22 cellular contexts compared by ENCODE assay signal in genomic region chr20:59696476-59696875, GRCh38.
"Had no signal": no experiment of that assay in that cellular context is flagged by ENCODE, and none has a peak within 500 bp of the region (broad histone marks: within the 10 kb centered on the region; RNA-seq: fewer than 3 reads in every experiment).

No MANE protein-coding gene starts in this region.

- ATAC-seq: activated T-cell treated with anti-CD3 and anti-CD28 coated beads, Interleukin-2, amount 50 U/mL, for 72 hours; left colon; naive thymus-derived CD4-positive, alpha-beta T cell; psoas muscle; right cardiac atrium; stimulated activated naive CD8-positive, alpha-beta T cell treated with anti-CD3 and anti-CD28 coated beads, Interleukin-15, Interleukin-2, amounts not matched to agents 100 U/mL and 50 U/mL, for 24 hours had no signal

- H3K4me1 ChIP-seq: colonic mucosa, esophagus muscularis mucosa, psoas muscle, transverse colon, vagina had no signal

- H3K4me3 ChIP-seq: colonic mucosa, esophagus muscularis mucosa, psoas muscle, transverse colon, vagina had no signal

- H3K4me1 Mint-ChIP-seq: activated naive CD8-positive, alpha-beta T cell treated with anti-CD3 and anti-CD28 coated beads, Interleukin-2, amount 10 ng/mL, durations not matched to agents 7 days and 5 days; brain; naive thymus-derived CD4-positive, alpha-beta T cell had no signal

- H3K27ac ChIP-seq: colonic mucosa, esophagus muscularis mucosa, psoas muscle, transverse colon, vagina, WERI-Rb-1 had no signal

- H3K36me3 Mint-ChIP-seq: activated naive CD8-positive, alpha-beta T cell treated with anti-CD3 and anti-CD28 coated beads, Interleukin-2, amount 10 ng/mL, durations not matched to agents 7 days and 5 days; brain; naive thymus-derived CD4-positive, alpha-beta T cell had no signal

- H3K27me3 ChIP-seq: colonic mucosa, vagina had no signal

- H3K27ac Mint-ChIP-seq: activated naive CD4-positive, alpha-beta T cell treated with anti-CD3 and anti-CD28 coated beads for 36 hours; activated naive CD8-positive, alpha-beta T cell treated with anti-CD3 and anti-CD28 coated beads, Interleukin-2, amount 10 ng/mL, durations not matched to agents 7 days and 5 days; activated T-cell treated with anti-CD3 and anti-CD28 coated beads, Interleukin-2, amount 50 U/mL, for 72 hours; naive thymus-derived CD4-positive, alpha-beta T cell had no signal

- H3K4me3 Mint-ChIP-seq: activated naive CD4-positive, alpha-beta T cell treated with anti-CD3 and anti-CD28 coated beads for 36 hours; activated naive CD8-positive, alpha-beta T cell treated with anti-CD3 and anti-CD28 coated beads, Interleukin-2, amount 10 ng/mL, durations not matched to agents 7 days and 5 days; activated T-cell treated with anti-CD3 and anti-CD28 coated beads, Interleukin-2, amount 50 U/mL, for 72 hours; brain; naive thymus-derived CD4-positive, alpha-beta T cell; neural crest cell had no signal

- H3K9me3 ChIP-seq: colonic mucosa, esophagus muscularis mucosa, psoas muscle, transverse colon, vagina had no signal

- H3K9me3 Mint-ChIP-seq: activated naive CD4-positive, alpha-beta T cell treated with anti-CD3 and anti-CD28 coated beads for 36 hours; activated naive CD8-positive, alpha-beta T cell treated with anti-CD3 and anti-CD28 coated beads, Interleukin-2, amount 10 ng/mL, durations not matched to agents 7 days and 5 days; activated T-cell treated with anti-CD3 and anti-CD28 coated beads, Interleukin-2, amount 50 U/mL, for 72 hours; brain; neural crest cell had no signal

- DNase-seq: activated CD4-positive, alpha-beta T cell treated with anti-CD3 and anti-CD28 coated beads for 1 hour; activated CD8-positive, alpha-beta memory T cell treated with anti-CD3 and anti-CD28 coated beads, Interleukin-2, amount 50 U/mL, for 48 hours; activated effector memory CD4-positive, alpha-beta T cell treated with Interleukin-2 at 50 U/mL for 16 hours; activated naive CD4-positive, alpha-beta T cell treated with anti-CD3 and anti-CD28 coated beads for 36 hours; activated naive CD8-positive, alpha-beta T cell treated with anti-CD3 and anti-CD28 coated beads, Interleukin-2, amount 10 ng/mL, durations not matched to agents 7 days and 5 days; activated T-cell treated with anti-CD3 and anti-CD28 coated beads, Interleukin-2, amount 50 U/mL, for 72 hours; amniotic stem cell; colonic mucosa; left colon; mesenchymal stem cell; naive thymus-derived CD4-positive, alpha-beta T cell; psoas muscle; right cardiac atrium; stimulated activated CD4-positive, alpha-beta T cell treated with anti-CD3 and anti-CD28 coated beads, Interleukin-4, amount 100 ng/mL, for 24 hours; stimulated activated naive CD8-positive, alpha-beta T cell treated with anti-CD3 and anti-CD28 coated beads, Interleukin-15, Interleukin-2, amounts not matched to agents 100 U/mL and 50 U/mL, for 24 hours; T-helper 1 cell; transverse colon; WERI-Rb-1 had no signal

- H3K36me3 ChIP-seq: colonic mucosa, esophagus muscularis mucosa, transverse colon, vagina, WERI-Rb-1 had no signal
